8 cellular contexts compared by ENCODE assay signal in the genomic region with DNA sequence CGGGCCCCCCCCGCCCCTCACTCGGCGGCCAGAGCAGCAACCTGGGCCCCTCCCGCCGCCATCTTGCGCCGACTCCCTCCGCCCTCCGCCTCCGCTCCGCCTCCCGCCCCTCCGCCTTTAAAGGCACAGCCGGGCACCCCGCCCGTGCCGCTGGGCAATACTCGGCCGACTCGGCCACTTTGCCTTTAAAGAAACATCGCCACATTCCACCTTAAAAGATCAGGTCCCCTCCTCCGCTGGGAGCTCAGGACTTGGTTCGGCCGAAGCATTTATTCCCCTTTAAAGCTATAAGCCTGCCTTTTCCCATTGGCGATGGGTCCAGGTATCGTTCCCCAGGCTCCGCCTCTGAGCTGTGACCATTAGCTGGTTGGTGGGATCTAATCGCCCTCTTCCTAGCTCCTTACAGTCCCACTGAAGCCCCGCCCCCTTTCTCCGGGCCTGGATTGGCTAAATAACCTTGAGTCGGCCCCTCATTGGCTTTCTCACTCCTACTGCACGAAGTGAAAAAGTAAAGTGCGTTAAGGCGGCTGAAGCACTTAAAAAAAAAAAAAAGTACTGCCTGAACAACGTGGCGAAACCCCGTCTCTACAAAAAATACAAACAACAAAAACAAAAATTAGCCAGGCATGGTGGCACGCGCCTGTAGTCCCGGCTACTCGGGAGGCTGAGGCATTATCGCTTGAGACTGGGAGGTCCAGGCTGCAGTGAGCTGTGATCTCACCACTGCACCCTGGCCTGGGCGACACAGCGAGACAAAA. TPM values are rescaled to one million over a fixed set of nuclear protein-coding genes. Genes with fewer than 3 reads are reported as not detected.
DNase-seq lines count a peak whose midpoint lies in the region; ATAC-seq and FAIRE-seq lines count a peak whose summit lies in the region.

A gene with protein sequence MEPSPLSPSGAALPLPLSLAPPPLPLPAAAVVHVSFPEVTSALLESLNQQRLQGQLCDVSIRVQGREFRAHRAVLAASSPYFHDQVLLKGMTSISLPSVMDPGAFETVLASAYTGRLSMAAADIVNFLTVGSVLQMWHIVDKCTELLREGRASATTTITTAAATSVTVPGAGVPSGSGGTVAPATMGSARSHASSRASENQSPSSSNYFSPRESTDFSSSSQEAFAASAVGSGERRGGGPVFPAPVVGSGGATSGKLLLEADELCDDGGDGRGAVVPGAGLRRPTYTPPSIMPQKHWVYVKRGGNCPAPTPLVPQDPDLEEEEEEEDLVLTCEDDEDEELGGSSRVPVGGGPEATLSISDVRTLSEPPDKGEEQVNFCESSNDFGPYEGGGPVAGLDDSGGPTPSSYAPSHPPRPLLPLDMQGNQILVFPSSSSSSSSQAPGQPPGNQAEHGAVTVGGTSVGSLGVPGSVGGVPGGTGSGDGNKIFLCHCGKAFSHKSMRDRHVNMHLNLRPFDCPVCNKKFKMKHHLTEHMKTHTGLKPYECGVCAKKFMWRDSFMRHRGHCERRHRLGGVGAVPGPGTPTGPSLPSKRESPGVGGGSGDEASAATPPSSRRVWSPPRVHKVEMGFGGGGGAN (minus strand): TSS at position 77 of the 758 bp plus-strand sequence. CDS start 828 bp downstream, outside the sequence.

- no peaks in the 10 kb centered on the region for H3K27me3 Mint-ChIP-seq in activated CD4-positive, alpha-beta T cell treated with anti-CD3 and anti-CD28 coated beads, Interleukin-2, amount 10 ng/mL, durations not matched to agents 7 days and 5 days

- CTCF ChIA-PET in activated CD4-positive, alpha-beta T cell treated with anti-CD3 and anti-CD28 coated beads, Interleukin-2, amount 10 ng/mL, durations not matched to agents 7 days and 5 days (lab: Charles Lee): interaction anchor here (0.6 to 2.5 kb wide), 10 partner anchors 11 to 479 kb away, joined by 3 to 11 read pairs (median 4); a partner anchor contains a TSS

- H3K4me1 Mint-ChIP-seq in activated CD4-positive, alpha-beta T cell treated with anti-CD3 and anti-CD28 coated beads, Interleukin-2, amount 10 ng/mL, durations not matched to agents 7 days and 5 days: peaks cover 74% of the 10 kb centered on the region

- ATAC-seq in HG03469 (IDR thresholded peaks at IDR 0.05; ENCODE audit: unreplicated experiment) (peak; percentile 34), left lobe of liver (peak; percentile 79)

- peaks cover 65% of the 10 kb centered on the region for H3K36me3 Mint-ChIP-seq in activated CD4-positive, alpha-beta T cell treated with anti-CD3 and anti-CD28 coated beads, Interleukin-2, amount 10 ng/mL, durations not matched to agents 7 days and 5 days (ENCODE audit: low read depth)

- peak within 1 kb of the TSS; percentile 96 for H3K27ac Mint-ChIP-seq in activated CD4-positive, alpha-beta T cell treated with anti-CD3 and anti-CD28 coated beads, Interleukin-2, amount 10 ng/mL, durations not matched to agents 7 days and 5 days

- POLR2A ChIA-PET in activated CD4-positive, alpha-beta T cell treated with anti-CD3 and anti-CD28 coated beads, Interleukin-2, amount 10 ng/mL, durations not matched to agents 7 days and 5 days (lab: Charles Lee): interaction anchor here (0.7 kb wide), 1 partner anchor 61 kb away, joined by 3 read pairs; no protein-coding TSS in a partner anchor

- peak; percentile 94 for FAIRE-seq in GM19239 (lab: Jason Lieb, UNC)

- no peaks in the 10 kb centered on the region for H3K9me3 Mint-ChIP-seq in activated CD4-positive, alpha-beta T cell treated with anti-CD3 and anti-CD28 coated beads, Interleukin-2, amount 10 ng/mL, durations not matched to agents 7 days and 5 days

- DNase-seq in Ammon's horn (ENCODE audit: low spot score) (peak; percentile 99), GM19239 (ENCODE audit: insufficient read length, low spot score) (peak; percentile 72), NCI-H69 (lab: John Stamatoyannopoulos, UW) (peak; percentile 99), dedifferentiated amniotic fluid mesenchymal stem cell (ENCODE audit: extremely low spot score) (peak; percentile 99), left lobe of liver (ENCODE audit: low spot score) (peak; percentile 99)
- peak; percentile 98 for DNase-seq in activated CD4-positive, alpha-beta T cell treated with anti-CD3 and anti-CD28 coated beads, Interleukin-2, amount 10 ng/mL, durations not matched to agents 7 days and 5 days
- peak; percentile 89 for DNase-seq in stimulated activated CD4-positive, alpha-beta T cell treated with anti-CD3 and anti-CD28 coated beads, Interleukin-2, amount 100 ng/mL, for 4 hours (ENCODE audit: low read depth)

- peak within 1 kb of the TSS; percentile 99 for H3K4me3 Mint-ChIP-seq in activated CD4-positive, alpha-beta T cell treated with anti-CD3 and anti-CD28 coated beads, Interleukin-2, amount 10 ng/mL, durations not matched to agents 7 days and 5 days

RNA-seq across cellular contexts. Expression of the gene that starts here (rescaled TPM):
- 10 to 100 TPM; 15.8 to 16.9 TPM for total RNA-seq in activated CD4-positive, alpha-beta T cell treated with anti-CD3 and anti-CD28 coated beads, Interleukin-2, amount 10 ng/mL, durations not matched to agents 7 days and 5 days
- 7.7 TPM for total RNA-seq in left lobe of liver

Comparison
In these comparisons a context has a peak if more than half of its experiments do, and no peak if none do; other contexts are left out.
1. Peak in every context shown above with its lines: DNase-seq and ATAC-seq.